Comparison of ENCODE assay signal across 8 cellular contexts in genomic region chr9:98536542-98537173, GRCh38.
DNase-seq lines count a peak whose midpoint lies in the region; ATAC-seq and TF ChIP-seq lines count a peak whose summit lies in the region.

No MANE protein-coding gene starts in this region.

- no peak overlapping the region for H3K9ac ChIP-seq in OCI-LY3 (ENCODE audit: low read length)

- H3K79me2 ChIP-seq in OCI-LY3 (ENCODE audit: low read length): no peaks in the 10 kb centered on the region

- no peak overlapping the region for H3K27ac ChIP-seq in 22Rv1
- no peak overlapping the region for H3K27ac ChIP-seq in OCI-LY3 (ENCODE audit: low read length)
- H3K27ac ChIP-seq in foreskin keratinocyte: no peak overlapping the region

- no peak overlapping the region for H3K4me2 ChIP-seq in OCI-LY3 (ENCODE audit: low read length)

- TF ChIP-seq CTCF in 22Rv1 (IDR thresholded peaks at IDR 0.05) (peak; percentile 39), GM12875 (IDR thresholded peaks at IDR 0.05; ENCODE audit: borderline replicate concordance, insufficient read depth, low read depth, low read length) (peak; percentile 73), OCI-LY3 (IDR thresholded peaks at IDR 0.05; ENCODE audit: low read depth, low read length) (peak; percentile 49), foreskin keratinocyte (conservative IDR thresholded peaks at IDR 0.05) (peak; percentile 43)

- no peak overlapping the region for H2AFZ ChIP-seq in OCI-LY3 (ENCODE audit: low read depth, low read length)

- H3K4me1 ChIP-seq in OCI-LY3 (ENCODE audit: low read length) (no peaks in the 10 kb centered on the region), foreskin keratinocyte (no peaks in the 10 kb centered on the region)

- H4K20me1 ChIP-seq in OCI-LY3 (ENCODE audit: insufficient read depth, low read length): no peaks in the 10 kb centered on the region

- no peak overlapping the region for H3K4me3 ChIP-seq in GM12875 (ENCODE audit: low read depth, low read length)
- H3K4me3 ChIP-seq in OCI-LY3 (ENCODE audit: low read length): no peak overlapping the region

- H3K27me3 ChIP-seq in OCI-LY3 (ENCODE audit: low read depth, low read length) (peaks cover 6% of the 10 kb centered on the region), foreskin keratinocyte (no peaks in the 10 kb centered on the region)

- DNase-seq in foreskin keratinocyte (no peak), DMS79 treated with DMSO at 0.1 percent for 48 hours (lab: John Stamatoyannopoulos, UW) (no peak), ureter (ENCODE audit: low spot score) (no peak), MV-4-11 (lab: John Stamatoyannopoulos, UW) (no peak)

- H3K9me3 ChIP-seq in OCI-LY3 (ENCODE audit: insufficient read depth, low read length): no peaks in the 10 kb centered on the region

- no peaks in the 10 kb centered on the region for H3K36me3 ChIP-seq in OCI-LY3 (replicated peaks; ENCODE audit: low read depth, low read length)

- ATAC-seq in foreskin keratinocyte (no peak), HG02678 (IDR thresholded peaks at IDR 0.05; ENCODE audit: unreplicated experiment) (no peak)
